Comparison of ENCODE assay signal across 27 cellular contexts in genomic region chr20:62634330-62634967, GRCh38.
"Had no signal": no experiment of that assay in that cellular context is flagged by ENCODE, and none has a peak within 500 bp of the region (broad histone marks: within the 10 kb centered on the region; RNA-seq: fewer than 3 reads in every experiment).

No MANE protein-coding gene starts in this region.

- FAIRE-seq: bronchial epithelial cell, kidney had no signal

- H3K36me3 ChIP-seq: stomach, thyroid gland, upper lobe of right lung had no signal

- H3K4me3 ChIP-seq: stomach, thyroid gland, upper lobe of right lung had no signal

- H3K9me3 Mint-ChIP-seq: central memory CD8-positive, alpha-beta T cell; dendritic cell treated with granulocyte-macrophage colony-stimulating factor and Interleukin-4, amounts not matched to agents 40 ng/mL and 50 ng/mL, for 4 days; endodermal cell; immature natural killer cell; naive thymus-derived CD8-positive, alpha-beta T cell; neural crest cell; T-helper 2 cell treated with Interferon-gamma antibody and Interleukin-4, amounts not matched to agents 5 μg/mL and 100 μg/mL, for 36 hours had no signal

- H3K36me3 Mint-ChIP-seq: activated naive CD8-positive, alpha-beta T cell; immature natural killer cell; naive thymus-derived CD8-positive, alpha-beta T cell had no signal

- H3K4me1 ChIP-seq: thyroid gland had no signal

- H3K4me3 Mint-ChIP-seq: activated CD4-positive, alpha-beta T cell treated with anti-CD3 and anti-CD28 coated beads for 36 hours; activated naive CD8-positive, alpha-beta T cell; central memory CD8-positive, alpha-beta T cell; dendritic cell treated with granulocyte-macrophage colony-stimulating factor and Interleukin-4, amounts not matched to agents 40 ng/mL and 50 ng/mL, for 4 days; endodermal cell; immature natural killer cell; naive thymus-derived CD8-positive, alpha-beta T cell; neural crest cell; T-helper 2 cell treated with Interferon-gamma antibody and Interleukin-4, amounts not matched to agents 5 μg/mL and 100 μg/mL, for 36 hours had no signal

- DNase-seq: activated CD4-positive, alpha-beta T cell treated with anti-CD3 and anti-CD28 coated beads for 36 hours; activated CD4-positive, alpha-beta T cell treated with anti-CD3 and anti-CD28 coated beads, Interleukin-2, amount 50 U/mL, for 48 hours; activated CD4-positive, CD25-positive, alpha-beta regulatory T cell; activated CD8-positive, alpha-beta memory T cell treated with anti-CD3 and anti-CD28 coated beads for 24 hours; activated effector memory CD4-positive, alpha-beta T cell treated with Interleukin-2 at 50 U/mL for 16 hours; activated naive CD4-positive, alpha-beta T cell treated with Interleukin-2 at 50 U/mL for 16 hours; anterior cingulate cortex; endodermal cell; foreskin fibroblast; head of caudate nucleus; hypothalamus; immature natural killer cell; kidney; naive thymus-derived CD8-positive, alpha-beta T cell; stimulated activated CD4-positive, alpha-beta T cell treated with anti-CD3 and anti-CD28 coated beads, Interleukin-2, amount 100 ng/mL, for 48 hours; stomach; T-helper 1 cell; thyroid gland; upper lobe of right lung had no signal

- H3K27ac ChIP-seq: stomach, thyroid gland, upper lobe of right lung had no signal

- H3K27ac Mint-ChIP-seq: activated CD4-positive, alpha-beta T cell treated with anti-CD3 and anti-CD28 coated beads for 36 hours; activated naive CD8-positive, alpha-beta T cell; dendritic cell treated with granulocyte-macrophage colony-stimulating factor and Interleukin-4, amounts not matched to agents 40 ng/mL and 50 ng/mL, for 4 days; endodermal cell; immature natural killer cell; progenitor cell of endocrine pancreas; T-helper 2 cell treated with Interferon-gamma antibody and Interleukin-4, amounts not matched to agents 5 μg/mL and 100 μg/mL, for 36 hours had no signal

- H3K9me3 ChIP-seq: stomach, thyroid gland, upper lobe of right lung had no signal

- ATAC-seq: activated CD4-positive, alpha-beta T cell treated with anti-CD3 and anti-CD28 coated beads for 36 hours; esophagus mucosa; naive thymus-derived CD8-positive, alpha-beta T cell; upper lobe of right lung had no signal

- H3K27me3 Mint-ChIP-seq: activated naive CD8-positive, alpha-beta T cell had no signal

- H3K4me1 Mint-ChIP-seq: central memory CD8-positive, alpha-beta T cell; immature natural killer cell had no signal

- H3K27me3 ChIP-seq: thyroid gland had no signal
